ENCODE assay signal across 12 cellular contexts in the genomic region with DNA sequence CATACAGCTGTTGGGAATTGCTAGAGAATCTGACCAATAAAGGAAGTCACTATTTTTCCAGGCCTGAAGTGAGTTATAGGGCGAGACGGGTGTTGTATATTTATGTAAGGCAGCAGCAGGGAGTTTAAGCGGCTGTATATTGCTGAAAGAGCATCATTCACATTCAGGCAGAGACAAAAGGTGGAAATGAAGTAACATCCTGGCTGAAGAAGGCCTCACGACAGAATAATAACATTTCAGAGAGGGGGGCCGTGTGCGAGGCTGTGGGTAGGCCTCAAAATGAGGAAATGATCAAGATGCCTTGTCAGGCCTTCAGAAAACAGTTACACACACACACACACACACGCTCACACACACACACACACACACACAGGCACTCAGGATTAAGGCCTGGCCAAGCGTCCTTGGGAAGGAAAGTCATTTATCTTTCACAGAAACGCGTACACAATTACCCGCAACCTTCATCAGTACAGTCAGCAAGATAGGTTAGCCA.
DNase-seq lines count a peak whose midpoint lies in the region; ATAC-seq and TF ChIP-seq lines count a peak whose summit lies in the region.
"Had no signal": no experiment of that assay in that cellular context is flagged by ENCODE, and none has a peak within 500 bp of the region (broad histone marks: within the 10 kb centered on the region; RNA-seq: fewer than 3 reads in every experiment).

No MANE protein-coding gene starts in this region.

- peak overlapping the region; percentile 32 for H3K27ac Mint-ChIP-seq in mesothelial cell of epicardium

- H3K27me3 Mint-ChIP-seq in mesothelial cell of epicardium (ENCODE audit: low read depth) = no peaks in the 10 kb centered on the region

- H3K36me3 ChIP-seq in SJSA1 (no peaks in the 10 kb centered on the region), esophagus squamous epithelium (no peaks in the 10 kb centered on the region)
- H3K36me3 ChIP-seq: vagina had no signal

- H3K4me1 ChIP-seq in SJSA1 (replicated peaks) = peaks cover 18% of the 10 kb centered on the region
- peaks cover 0 to 14% (median 0%) of the 10 kb centered on the region in 3 donors for H3K4me1 ChIP-seq in esophagus squamous epithelium

- ATAC-seq in HG03342 (IDR thresholded peaks at IDR 0.05; ENCODE audit: unreplicated experiment) = no peak

- TF ChIP-seq POLR2A in esophagus squamous epithelium (IDR thresholded peaks at IDR 0.05) = no peak

- WGBS in esophagus squamous epithelium, 2 donors = 47 to 48% methylated on average over 11 of the region's 11 CpGs

- peak overlapping the region; percentile 63 for H3K27ac ChIP-seq in SJSA1
- peak overlapping the region in 3 of 4 donors; percentile 29 to 47 (median 33) for H3K27ac ChIP-seq in esophagus squamous epithelium
- H3K27ac ChIP-seq: vagina, VCaP had no signal

- H3K27me3 ChIP-seq in SJSA1 (replicated peaks) (no peaks in the 10 kb centered on the region), esophagus squamous epithelium (no peaks in the 10 kb centered on the region)
- H3K27me3 ChIP-seq: vagina had no signal

- no peak overlapping the region for H3K4me3 ChIP-seq in GM12865 (ENCODE audit: low read depth, low read length)
- H3K4me3 ChIP-seq in SJSA1 = no peak overlapping the region
- H3K4me3 ChIP-seq in esophagus squamous epithelium = no peak overlapping the region
- H3K4me3 ChIP-seq: vagina had no signal

- H3K9me3 ChIP-seq in SJSA1 (replicated peaks) (no peaks in the 10 kb centered on the region), esophagus squamous epithelium (peaks cover 0 to 6% (median 0%) of the 10 kb centered on the region in 3 donors)
- H3K9me3 ChIP-seq: vagina had no signal

- peaks cover 26% of the 10 kb centered on the region for H3K4me1 Mint-ChIP-seq in mesothelial cell of epicardium

- no peak overlapping the region for H3K4me3 Mint-ChIP-seq in mesothelial cell of epicardium

- intact Hi-C loops in esophagus squamous epithelium (cut with DNase I) = no loop called here

- DNase-seq in GM12865 (ENCODE audit: low read depth) (peak; percentile 23), SJSA1 (ENCODE audit: low read depth in 1 of 2, low spot score in 2 of 2) (peak; percentile 51 to 82), esophagus squamous epithelium (lab: John Stamatoyannopoulos, UW) (no peak), mesothelial cell of epicardium (ENCODE audit: low spot score in 2 of 2, unreplicated experiment in 2 of 2) (no peak), amniotic stem cell (lab: John Stamatoyannopoulos, UW) (no peak), DMS79 (lab: John Stamatoyannopoulos, UW) (no peak), occipital lobe (lab: John Stamatoyannopoulos, UW) (no peak)
- DNase-seq: MM.1S, NCI-H226 had no signal

- H3K9me3 Mint-ChIP-seq in mesothelial cell of epicardium = peaks cover 8% of the 10 kb centered on the region

- TF ChIP-seq CTCF in GM12865 (IDR thresholded peaks at IDR 0.05; ENCODE audit: insufficient read depth, low read depth, low read length, missing control alignments) (no peak), esophagus squamous epithelium (IDR thresholded peaks at IDR 0.05) (no peak), mesothelial cell of epicardium (IDR thresholded peaks at IDR 0.05; ENCODE audit: unreplicated experiment) (no peak)

- peaks cover 5% of the 10 kb centered on the region for H3K36me3 Mint-ChIP-seq in mesothelial cell of epicardium

Comparison
In these comparisons a context has a peak if more than half of its experiments do, and no peak if none do; other contexts are left out.
1. DNase-seq: peak in GM12865 (single experiment) and SJSA1 (2 of 2); none in esophagus squamous epithelium (single experiment), mesothelial cell of epicardium (0 of 2), amniotic stem cell (single experiment), DMS79 (single experiment) and occipital lobe (single experiment).